In genomic region chr17:9473716-9474115, GRCh38 we compare ENCODE assay signal across 1 cellular context.
A peak's percentile ranks its signal among the peaks of the same experiment; 100 is the strongest.
TF ChIP-seq lines count a peak whose summit lies in the region.

No MANE protein-coding gene starts in this region.

TF ChIP-seq in HEK293, 187 proteins besides CTCF, POLR2A, EP300 and RAD21 (continued from another document):
- TF ChIP-seq ZNF280D (tag by site-specific recombination; IDR thresholded peaks at IDR 0.05): no peak
- TF ChIP-seq ZBTB11 (tag by site-specific recombination; conservative IDR thresholded peaks at IDR 0.05; ENCODE audit: low read depth): no peak
- no peak for TF ChIP-seq OVOL3 (tag by site-specific recombination; IDR thresholded peaks at IDR 0.05)
- TF ChIP-seq ATF2 (tag by site-specific recombination; IDR thresholded peaks at IDR 0.05; ENCODE audit: low read depth): peak; percentile 88
- TF ChIP-seq TCF7L2 (IDR thresholded peaks at IDR 0.05; ENCODE audit: borderline replicate concordance, low read depth, low read length): no peak
- no peak for TF ChIP-seq ZNF670 (tag by site-specific recombination; IDR thresholded peaks at IDR 0.05; ENCODE audit: low read depth)
- TF ChIP-seq ZNF473 (tag by site-specific recombination; IDR thresholded peaks at IDR 0.05): no peak
- no peak for TF ChIP-seq PRDM10 (tag by site-specific recombination; IDR thresholded peaks at IDR 0.05)
- no peak for TF ChIP-seq ZFHX2 (tag by site-specific recombination; conservative IDR thresholded peaks at IDR 0.05)
- no peak for TF ChIP-seq ZNF341 (tag by site-specific recombination; IDR thresholded peaks at IDR 0.05; ENCODE audit: low read depth)
- no peak for TF ChIP-seq ZSCAN23 (tag by site-specific recombination; IDR thresholded peaks at IDR 0.05)
- TF ChIP-seq ZNF768 (tag by site-specific recombination; IDR thresholded peaks at IDR 0.05): no peak
- TF ChIP-seq KLF1 (tag by site-specific recombination; IDR thresholded peaks at IDR 0.05): peak; percentile 22; the same call in 1 of the 2 replicates
- TF ChIP-seq ZNF214 (tag by site-specific recombination; IDR thresholded peaks at IDR 0.05; ENCODE audit: borderline replicate concordance): no peak
- no peak for TF ChIP-seq RBAK (tag by site-specific recombination; IDR thresholded peaks at IDR 0.05)
- TF ChIP-seq ZBTB6 (tag by site-specific recombination; IDR thresholded peaks at IDR 0.05): no peak
- no peak for TF ChIP-seq GFI1B (tag by site-specific recombination; IDR thresholded peaks at IDR 0.05)
- TF ChIP-seq ZNF157 (tag by site-specific recombination; IDR thresholded peaks at IDR 0.05): no peak
- TF ChIP-seq ZNF501 (tag by site-specific recombination; IDR thresholded peaks at IDR 0.05): no peak
- TF ChIP-seq ZNF585B (tag by site-specific recombination; IDR thresholded peaks at IDR 0.05): no peak
